ENCODE assay signal across 8 cellular contexts in genomic region chr10:47024399-47025252, GRCh38.
DNase-seq lines count a peak whose midpoint lies in the region; ATAC-seq and TF ChIP-seq lines count a peak whose summit lies in the region.

No MANE protein-coding gene starts in this region.

- H3K36me3 Mint-ChIP-seq in activated naive CD8-positive, alpha-beta T cell treated with anti-CD3 and anti-CD28 coated beads, Interleukin-2, amount 10 ng/mL, durations not matched to agents 7 days and 5 days = no peaks in the 10 kb centered on the region

- H3K27ac Mint-ChIP-seq in activated naive CD8-positive, alpha-beta T cell treated with anti-CD3 and anti-CD28 coated beads, Interleukin-2, amount 10 ng/mL, durations not matched to agents 7 days and 5 days = no peak overlapping the region

- H3K4me1 ChIP-seq in heart left ventricle = peaks cover 0 to 9% (median 0%) of the 10 kb centered on the region in 12 donors

- peaks cover 2% of the 10 kb centered on the region for H3K27me3 Mint-ChIP-seq in activated naive CD8-positive, alpha-beta T cell treated with anti-CD3 and anti-CD28 coated beads, Interleukin-2, amount 10 ng/mL, durations not matched to agents 7 days and 5 days

- peaks cover 5% of the 10 kb centered on the region for H3K4me1 Mint-ChIP-seq in activated naive CD8-positive, alpha-beta T cell treated with anti-CD3 and anti-CD28 coated beads, Interleukin-2, amount 10 ng/mL, durations not matched to agents 7 days and 5 days

- 21 to 38% (median 24%) methylated on average over 9 of the region's 9 CpGs for WGBS in heart left ventricle, 4 donors

- peak; percentile 93 for ATAC-seq in activated naive CD8-positive, alpha-beta T cell treated with anti-CD3 and anti-CD28 coated beads, Interleukin-2, amount 10 ng/mL, durations not matched to agents 7 days and 5 days (ENCODE audit: low read depth)
- ATAC-seq in heart left ventricle (peak; percentile 33 to 72 (median 70)), GM19452 (IDR thresholded peaks at IDR 0.05; ENCODE audit: unreplicated experiment) (no peak)

- no peaks in the 10 kb centered on the region for H3K9me3 Mint-ChIP-seq in activated naive CD8-positive, alpha-beta T cell treated with anti-CD3 and anti-CD28 coated beads, Interleukin-2, amount 10 ng/mL, durations not matched to agents 7 days and 5 days

- TF ChIP-seq CTCF in heart left ventricle (IDR thresholded peaks at IDR 0.05) = peak; percentile 61 to 84 (median 72)

- intact Hi-C loops in heart left ventricle (cut with DNase I) = loop anchor here in 9 of 10 donors (1.0 to 10.0 kb wide), 4 partner anchors 288 to 290 kb away; no protein-coding TSS in a partner anchor

- DNase-seq in activated gamma-delta T cell treated with Interleukin-2 at 50 U/mL for 16 hours (peak; percentile 62), activated gamma-delta T cell (lab: John Stamatoyannopoulos, UW) (no peak), HPDE6-E6E7 (ENCODE audit: extremely low spot score) (peak; percentile 77), SKM-1 treated with dmso at 0.1 percent for 144 hours (lab: John Stamatoyannopoulos, UW; ENCODE audit: unreplicated experiment) (peak; percentile 15), heart left ventricle (peak in 3 of 5 donors; percentile 51 to 69 (median 52)), retina (peak; percentile 81)
- DNase-seq in activated naive CD8-positive, alpha-beta T cell treated with anti-CD3 and anti-CD28 coated beads, Interleukin-2, amount 10 ng/mL, durations not matched to agents 7 days and 5 days = peak; percentile 74

- no peaks in the 10 kb centered on the region for H3K36me3 ChIP-seq in heart left ventricle

- peak overlapping the region in 2 of 12 donors; percentile 14 to 30 for H3K27ac ChIP-seq in heart left ventricle

- H3K27me3 ChIP-seq in heart left ventricle = no peaks in the 10 kb centered on the region

- no peak overlapping the region for H3K4me3 Mint-ChIP-seq in activated naive CD8-positive, alpha-beta T cell treated with anti-CD3 and anti-CD28 coated beads, Interleukin-2, amount 10 ng/mL, durations not matched to agents 7 days and 5 days

- no peak overlapping the region for H3K4me3 ChIP-seq in heart left ventricle

- TF ChIP-seq POLR2A in heart left ventricle (IDR thresholded peaks at IDR 0.05) = no peak

- H3K9me3 ChIP-seq in heart left ventricle = peaks cover 0 to 8% (median 0%) of the 10 kb centered on the region in 12 donors

- POLR2A ChIA-PET in activated naive CD8-positive, alpha-beta T cell treated with anti-CD3 and anti-CD28 coated beads, Interleukin-2, amount 10 ng/mL, durations not matched to agents 7 days and 5 days (lab: Charles Lee) = interaction anchor here (1.3 kb wide), 1 partner anchor 287 kb away, joined by 3 read pairs; no protein-coding TSS in a partner anchor
